In genomic region chr3:4997946-4998345, GRCh38 we compare ENCODE assay signal across 32 cellular contexts.
"Had no signal": no experiment of that assay in that cellular context is flagged by ENCODE, and none has a peak within 500 bp of the region (broad histone marks: within the 10 kb centered on the region; RNA-seq: fewer than 3 reads in every experiment).

No MANE protein-coding gene starts in this region.

- H3K27ac ChIP-seq: ascending aorta, cardiac muscle cell, colonic mucosa, pancreas, prostate gland, suprapubic skin, tibial artery had no signal

- H3K4me1 Mint-ChIP-seq: neural crest cell had no signal

- H3K4me1 ChIP-seq: colonic mucosa, pancreas, prostate gland had no signal

- H3K4me3 Mint-ChIP-seq: activated B cell treated with CpG ODN at 0.5 μM for 24 hours; activated naive CD4-positive, alpha-beta T cell treated with anti-CD3 and anti-CD28 coated beads, Interleukin-2, amount 10 ng/mL, durations not matched to agents 7 days and 5 days; activated naive CD8-positive, alpha-beta T cell treated with anti-CD3 and anti-CD28 coated beads, Interleukin-2, amount 10 ng/mL, durations not matched to agents 7 days and 5 days; brain; mesothelial cell of epicardium; naive B cell; neural crest cell; stimulated activated memory B cell treated with anti-CD40 and anti-IgM and Interleukin-4, amounts not matched to agents 10 μg/mL and 1 μg/mL and 100 μg/mL, for 72 hours; T-helper 2 cell treated with Interferon-gamma antibody and Interleukin-4, amounts not matched to agents 5 μg/mL and 100 μg/mL, for 36 hours had no signal

- DNase-seq: activated B cell treated with CpG ODN at 0.5 μM for 24 hours; activated CD4-positive, alpha-beta T cell treated with anti-CD3 and anti-CD28 coated beads for 4 hours; activated CD4-positive, alpha-beta T cell treated with anti-CD3 and anti-CD28 coated beads, Interleukin-2, amount 50 U/mL, for 4 hours; activated effector memory CD4-positive, alpha-beta T cell treated with Interleukin-2 at 50 U/mL for 16 hours; activated naive CD4-positive, alpha-beta T cell treated with anti-CD3 and anti-CD28 coated beads, Interleukin-2, amount 10 ng/mL, durations not matched to agents 7 days and 5 days; activated naive CD8-positive, alpha-beta T cell treated with anti-CD3 and anti-CD28 coated beads, Interleukin-2, amount 10 ng/mL, durations not matched to agents 7 days and 5 days; activated T-cell treated with anti-CD3 and anti-CD28 coated beads for 4 hours; cerebellar nuclear complex; colonic mucosa; foreskin fibroblast; hippocampal formation; left cardiac atrium; mammary epithelial cell; naive B cell; nucleus accumbens; pancreas; retina; small intestine; stimulated activated CD4-positive, alpha-beta T cell treated with anti-CD3 and anti-CD28 coated beads, Interleukin-4, amount 100 ng/mL, for 4 hours; tibial artery had no signal

- H3K9me3 ChIP-seq: ascending aorta, colonic mucosa, pancreas, prostate gland, suprapubic skin, tibial artery had no signal

- H3K36me3 Mint-ChIP-seq: activated naive CD4-positive, alpha-beta T cell treated with anti-CD3 and anti-CD28 coated beads, Interleukin-2, amount 10 ng/mL, durations not matched to agents 7 days and 5 days; brain; mesothelial cell of epicardium; naive B cell; stimulated activated memory B cell treated with anti-CD40 and anti-IgM and Interleukin-4, amounts not matched to agents 10 μg/mL and 1 μg/mL and 100 μg/mL, for 72 hours had no signal

- H3K27ac Mint-ChIP-seq: activated B cell treated with CpG ODN at 0.5 μM for 24 hours; activated naive CD4-positive, alpha-beta T cell treated with anti-CD3 and anti-CD28 coated beads, Interleukin-2, amount 10 ng/mL, durations not matched to agents 7 days and 5 days; activated naive CD8-positive, alpha-beta T cell treated with anti-CD3 and anti-CD28 coated beads, Interleukin-2, amount 10 ng/mL, durations not matched to agents 7 days and 5 days; brain; mesothelial cell of epicardium; stimulated activated memory B cell treated with anti-CD40 and anti-IgM and Interleukin-4, amounts not matched to agents 10 μg/mL and 1 μg/mL and 100 μg/mL, for 72 hours; T-helper 2 cell treated with Interferon-gamma antibody and Interleukin-4, amounts not matched to agents 5 μg/mL and 100 μg/mL, for 36 hours had no signal

- H3K9me3 Mint-ChIP-seq: activated B cell treated with CpG ODN at 0.5 μM for 24 hours; activated naive CD4-positive, alpha-beta T cell treated with anti-CD3 and anti-CD28 coated beads, Interleukin-2, amount 10 ng/mL, durations not matched to agents 7 days and 5 days; activated naive CD8-positive, alpha-beta T cell treated with anti-CD3 and anti-CD28 coated beads, Interleukin-2, amount 10 ng/mL, durations not matched to agents 7 days and 5 days; brain; mesothelial cell of epicardium; naive B cell; neural crest cell; stimulated activated memory B cell treated with anti-CD40 and anti-IgM and Interleukin-4, amounts not matched to agents 10 μg/mL and 1 μg/mL and 100 μg/mL, for 72 hours; T-helper 2 cell treated with Interferon-gamma antibody and Interleukin-4, amounts not matched to agents 5 μg/mL and 100 μg/mL, for 36 hours had no signal

- ATAC-seq: esophagus mucosa; left cardiac atrium; pancreas; sciatic nerve; stimulated activated memory B cell treated with anti-CD40 and anti-IgM and Interleukin-4, amounts not matched to agents 10 μg/mL and 1 μg/mL and 100 μg/mL, for 72 hours had no signal

- H3K4me3 ChIP-seq: ascending aorta, cardiac muscle cell, colonic mucosa, pancreas, prostate gland, suprapubic skin, tibial artery had no signal

- H3K27me3 ChIP-seq: ascending aorta, colonic mucosa, pancreas, suprapubic skin, tibial artery had no signal

- FAIRE-seq: keratinocyte, pancreas, small intestine had no signal

- H3K36me3 ChIP-seq: ascending aorta, cardiac muscle cell, colonic mucosa, pancreas, prostate gland, suprapubic skin, tibial artery had no signal

- H3K27me3 Mint-ChIP-seq: activated B cell treated with CpG ODN at 0.5 μM for 24 hours; activated naive CD8-positive, alpha-beta T cell treated with anti-CD3 and anti-CD28 coated beads, Interleukin-2, amount 10 ng/mL, durations not matched to agents 7 days and 5 days; brain; naive B cell; stimulated activated memory B cell treated with anti-CD40 and anti-IgM and Interleukin-4, amounts not matched to agents 10 μg/mL and 1 μg/mL and 100 μg/mL, for 72 hours had no signal
